Comparison of ENCODE assay signal across 27 cellular contexts in genomic region chr11:73412308-73412707, GRCh38. TPM values are rescaled to one million over a fixed set of nuclear protein-coding genes. Genes with fewer than 3 reads are reported as not detected.
A peak's percentile ranks its signal among the peaks of the same experiment; 100 is the strongest.
DNase-seq lines count a peak whose midpoint lies in the region; ATAC-seq and TF ChIP-seq lines count a peak whose summit lies in the region.
"Had no signal": no experiment of that assay in that cellular context is flagged by ENCODE, and none has a peak within 500 bp of the region (broad histone marks: within the 10 kb centered on the region; RNA-seq: fewer than 3 reads in every experiment).

No MANE protein-coding gene starts in this region.

- H3K9me3 ChIP-seq in CD4-positive, CD25-positive, alpha-beta regulatory T cell (ENCODE audit: control insufficient read depth in 2 of 2, low read length in 2 of 2) = no peaks in the 10 kb centered on the region
- no peaks in the 10 kb centered on the region for H3K9me3 ChIP-seq in SJSA1 (replicated peaks)
- no peaks in the 10 kb centered on the region for H3K9me3 ChIP-seq in body of pancreas
- H3K9me3 ChIP-seq: A549, spleen had no signal

- H3K27ac ChIP-seq in CD4-positive, CD25-positive, alpha-beta regulatory T cell (ENCODE audit: insufficient read depth, low read length, poor library complexity, severe bottlenecking) = no peak overlapping the region
- H3K27ac ChIP-seq in SJSA1 = peak overlapping the region; percentile 9; the same call in 1 of the 2 replicates
- no peak overlapping the region for H3K27ac ChIP-seq in body of pancreas
- H3K27ac ChIP-seq: A549, C4-2B, RWPE1 had no signal

- peaks cover 13% of the 10 kb centered on the region for H3K36me3 ChIP-seq in CD4-positive, CD25-positive, alpha-beta regulatory T cell (ENCODE audit: control insufficient read depth, insufficient read depth, low read length)
- H3K36me3 ChIP-seq in SJSA1 (peaks cover 10% of the 10 kb centered on the region; the same call in 1 of the 2 replicates), body of pancreas (replicated peaks in 1 of 2; ENCODE audit: insufficient read depth in 1 of 2, low read depth in 2 of 2) (peaks cover 0 to 6% of the 10 kb centered on the region in 2 donors)

- H3K4me3 Mint-ChIP-seq in CD4-positive, CD25-positive, alpha-beta regulatory T cell = no peak overlapping the region
- H3K4me3 Mint-ChIP-seq in neural crest cell = peak overlapping the region; percentile 27
- H3K4me3 Mint-ChIP-seq: activated naive CD4-positive, alpha-beta T cell treated with anti-CD3 and anti-CD28 coated beads for 36 hours; immature natural killer cell; natural killer cell treated with Interleukin-12 subunit alpha and Interleukin-12 subunit beta and Interleukin-15 and Interleukin-18, amount 100 ng/mL, for 72 hours; T-cell had no signal

- H3K4me1 Mint-ChIP-seq in CD4-positive, CD25-positive, alpha-beta regulatory T cell = peaks cover 2 to 8% (median 5%) of the 10 kb centered on the region in 4 donors
- H3K4me1 Mint-ChIP-seq in neural crest cell = peaks cover 36% of the 10 kb centered on the region

- no peak for DNase-seq in CD4-positive, CD25-positive, alpha-beta regulatory T cell
- DNase-seq in SJSA1 (ENCODE audit: low read depth in 1 of 2, low spot score in 2 of 2) (peak in 1 of 2 experiments; percentile 42), dermis blood vessel endothelial cell (peak; percentile 51), neural crest cell (ENCODE audit: low read depth, low spot score) (no peak), SKM-1 (lab: John Stamatoyannopoulos, UW; ENCODE audit: unreplicated experiment) (no peak), body of pancreas (no peak)
- DNase-seq: activated CD4-positive, alpha-beta T cell treated with anti-CD3 and anti-CD28 coated beads, Interleukin-2, amount 50 U/mL, for 48 hours; activated naive CD4-positive, alpha-beta T cell treated with anti-CD3 and anti-CD28 coated beads for 36 hours; aorta; DMS79; GM23248; head of caudate nucleus; immature natural killer cell; mesenchymal stem cell; NCI-H187 treated with DMSO at 0.1 percent for 48 hours; NCI-H345; spleen; T-cell; trophoblast cell; WERI-Rb-1 had no signal

- no peak for TF ChIP-seq POLR2A in body of pancreas (IDR thresholded peaks at IDR 0.05)

- H3K4me3 ChIP-seq in CD4-positive, CD25-positive, alpha-beta regulatory T cell (ENCODE audit: low read depth, low read length) = no peak overlapping the region
- no peak overlapping the region for H3K4me3 ChIP-seq in SJSA1
- H3K4me3 ChIP-seq in body of pancreas = no peak overlapping the region
- H3K4me3 ChIP-seq: A549, GM23248, spleen had no signal

- intact Hi-C loops in body of pancreas (cut with DNase I) = no loop called here

- TF ChIP-seq CTCF in neural crest cell (conservative IDR thresholded peaks at IDR 0.05) (no peak), body of pancreas (IDR thresholded peaks at IDR 0.05) (no peak)

- H3K27me3 ChIP-seq in CD4-positive, CD25-positive, alpha-beta regulatory T cell (ENCODE audit: control insufficient read depth, insufficient read depth, low read length) = no peaks in the 10 kb centered on the region
- H3K27me3 ChIP-seq in SJSA1 (replicated peaks) (no peaks in the 10 kb centered on the region), body of pancreas (no peaks in the 10 kb centered on the region)
- H3K27me3 ChIP-seq: spleen had no signal

- peaks cover 33% of the 10 kb centered on the region for H3K36me3 Mint-ChIP-seq in CD4-positive, CD25-positive, alpha-beta regulatory T cell
- peaks cover 26% of the 10 kb centered on the region for H3K36me3 Mint-ChIP-seq in neural crest cell (ENCODE audit: low read depth)

- H3K9me3 Mint-ChIP-seq in CD4-positive, CD25-positive, alpha-beta regulatory T cell = no peaks in the 10 kb centered on the region
- H3K9me3 Mint-ChIP-seq in neural crest cell = no peaks in the 10 kb centered on the region
- H3K9me3 Mint-ChIP-seq: activated naive CD4-positive, alpha-beta T cell treated with anti-CD3 and anti-CD28 coated beads for 36 hours; immature natural killer cell; natural killer cell treated with Interleukin-12 subunit alpha and Interleukin-12 subunit beta and Interleukin-15 and Interleukin-18, amount 100 ng/mL, for 72 hours; T-cell had no signal

- no peak for ATAC-seq in CD4-positive, CD25-positive, alpha-beta regulatory T cell (ENCODE audit: low read depth in 2 of 2)
- ATAC-seq in HG02938 (IDR thresholded peaks at IDR 0.05; ENCODE audit: unreplicated experiment) = no peak
- no peak for ATAC-seq in body of pancreas
- no peak for ATAC-seq in HG02852 (IDR thresholded peaks at IDR 0.05; ENCODE audit: unreplicated experiment)
- ATAC-seq: HepG2; natural killer cell treated with Interleukin-12 subunit alpha and Interleukin-12 subunit beta and Interleukin-15 and Interleukin-18, amount 100 ng/mL, for 72 hours; T-cell had no signal

- no peaks in the 10 kb centered on the region for H3K4me1 ChIP-seq in CD4-positive, CD25-positive, alpha-beta regulatory T cell (ENCODE audit: control insufficient read depth, insufficient read depth, low read length, poor library complexity, severe bottlenecking)
- H3K4me1 ChIP-seq in SJSA1 (replicated peaks) = peaks cover 13% of the 10 kb centered on the region
- H3K4me1 ChIP-seq in body of pancreas = no peaks in the 10 kb centered on the region
- H3K4me1 ChIP-seq: A549 had no signal

- H3K27me3 Mint-ChIP-seq in CD4-positive, CD25-positive, alpha-beta regulatory T cell = no peaks in the 10 kb centered on the region
- H3K27me3 Mint-ChIP-seq in neural crest cell (ENCODE audit: low read depth) = no peaks in the 10 kb centered on the region
- H3K27me3 Mint-ChIP-seq: natural killer cell treated with Interleukin-12 subunit alpha and Interleukin-12 subunit beta and Interleukin-15 and Interleukin-18, amount 100 ng/mL, for 72 hours; T-cell had no signal

- 76 to 87% methylated on average over 3 of the region's 3 CpGs for WGBS in body of pancreas, 2 donors

- peak overlapping the region in 2 of 3 donors; percentile 44 to 70 for H3K27ac Mint-ChIP-seq in CD4-positive, CD25-positive, alpha-beta regulatory T cell
- no peak overlapping the region for H3K27ac Mint-ChIP-seq in neural crest cell (ENCODE audit: unreplicated experiment)
- H3K27ac Mint-ChIP-seq: activated naive CD4-positive, alpha-beta T cell treated with anti-CD3 and anti-CD28 coated beads for 36 hours; natural killer cell treated with Interleukin-12 subunit alpha and Interleukin-12 subunit beta and Interleukin-15 and Interleukin-18, amount 100 ng/mL, for 72 hours had no signal

RNA-seq across cellular contexts. Expression of gene RELT, which starts 36.1 kb away (rescaled TPM):
- 117 TPM for total RNA-seq in CD4-positive, CD25-positive, alpha-beta regulatory T cell
- polyA plus RNA-seq in CD4-positive, CD25-positive, alpha-beta regulatory T cell = 1 to 10 TPM; 2.0 to 3.3 (median 2.9) TPM
- total RNA-seq in SJSA1 (2014; rRNA removed; shearing (Covaris generic)) = 8.7 and 13.2 TPM in 2 replicates
- total RNA-seq in dermis blood vessel endothelial cell (6.7 and 7.8 TPM in 2 replicates), neural crest cell (18.4 and 20.9 TPM in 2 replicates), body of pancreas (under 1 TPM; 0.33 to 0.52 TPM)
